ENCODE assay signal across 31 cellular contexts in the genomic region with DNA sequence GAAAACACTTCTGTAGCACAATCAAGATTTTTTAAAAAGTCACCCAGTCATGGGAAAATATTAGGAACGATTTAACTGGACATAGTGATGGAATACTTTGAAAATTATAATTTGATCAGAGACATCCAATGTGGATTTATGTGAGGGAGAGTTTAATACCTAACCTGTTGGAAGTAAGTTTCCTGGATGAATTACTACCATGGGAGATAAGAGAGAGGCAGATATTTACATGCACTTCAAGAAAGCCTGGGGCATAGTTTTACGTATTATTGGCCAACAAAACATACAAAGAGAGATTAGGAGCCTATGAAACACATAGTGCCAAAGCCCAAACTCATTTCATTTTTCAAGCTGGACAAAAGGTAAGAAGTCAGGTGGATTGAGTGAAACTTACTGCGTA.
"Had no signal": no experiment of that assay in that cellular context is flagged by ENCODE, and none has a peak within 500 bp of the region (broad histone marks: within the 10 kb centered on the region; RNA-seq: fewer than 3 reads in every experiment).

No MANE protein-coding gene starts in this region.

- H3K9me3 Mint-ChIP-seq: activated CD4-positive, alpha-beta memory T cell treated with anti-CD3 and anti-CD28 coated beads, Interleukin-2, amount 10 ng/mL, durations not matched to agents 7 days and 5 days; activated CD4-positive, alpha-beta T cell treated with anti-CD3 and anti-CD28 coated beads, Interleukin-2, amount 10 ng/mL, durations not matched to agents 7 days and 5 days; activated T-cell treated with anti-CD3 and anti-CD28 coated beads, Interleukin-2, amount 50 U/mL, for 24 hours; activated T-cell treated with anti-CD3 and anti-CD28 coated beads, Interleukin-2, amount 50 U/mL, for 72 hours; T-helper 2 cell treated with Interferon-gamma antibody and Interleukin-4, amounts not matched to agents 5 μg/mL and 100 μg/mL, for 36 hours had no signal

- H3K27ac Mint-ChIP-seq: activated CD4-positive, alpha-beta memory T cell treated with anti-CD3 and anti-CD28 coated beads, Interleukin-2, amount 10 ng/mL, durations not matched to agents 7 days and 5 days; activated CD4-positive, alpha-beta T cell treated with anti-CD3 and anti-CD28 coated beads, Interleukin-2, amount 10 ng/mL, durations not matched to agents 7 days and 5 days; activated naive CD8-positive, alpha-beta T cell; activated T-cell treated with anti-CD3 and anti-CD28 coated beads, Interleukin-2, amount 50 U/mL, for 24 hours; activated T-cell treated with anti-CD3 and anti-CD28 coated beads, Interleukin-2, amount 50 U/mL, for 72 hours; T-helper 17 cell; T-helper 2 cell treated with Interferon-gamma antibody and Interleukin-4, amounts not matched to agents 5 μg/mL and 100 μg/mL, for 36 hours had no signal

- H3K9me3 ChIP-seq: breast epithelium, colonic mucosa, esophagus squamous epithelium, gastroesophageal sphincter, heart right ventricle had no signal

- H3K4me1 ChIP-seq: breast epithelium, colonic mucosa, esophagus squamous epithelium had no signal

- H3K4me3 Mint-ChIP-seq: activated CD4-positive, alpha-beta memory T cell treated with anti-CD3 and anti-CD28 coated beads, Interleukin-2, amount 10 ng/mL, durations not matched to agents 7 days and 5 days; activated CD4-positive, alpha-beta T cell treated with anti-CD3 and anti-CD28 coated beads, Interleukin-2, amount 10 ng/mL, durations not matched to agents 7 days and 5 days; activated naive CD8-positive, alpha-beta T cell; activated T-cell treated with anti-CD3 and anti-CD28 coated beads, Interleukin-2, amount 50 U/mL, for 24 hours; activated T-cell treated with anti-CD3 and anti-CD28 coated beads, Interleukin-2, amount 50 U/mL, for 72 hours; T-helper 17 cell; T-helper 2 cell treated with Interferon-gamma antibody and Interleukin-4, amounts not matched to agents 5 μg/mL and 100 μg/mL, for 36 hours had no signal

- H3K4me3 ChIP-seq: breast epithelium, cardiac muscle cell, colonic mucosa, esophagus squamous epithelium, gastroesophageal sphincter, heart right ventricle had no signal

- H3K27me3 Mint-ChIP-seq: activated CD4-positive, alpha-beta memory T cell treated with anti-CD3 and anti-CD28 coated beads, Interleukin-2, amount 10 ng/mL, durations not matched to agents 7 days and 5 days had no signal

- H3K36me3 ChIP-seq: breast epithelium, cardiac muscle cell, colonic mucosa, esophagus squamous epithelium, gastroesophageal sphincter, heart right ventricle had no signal

- H3K27ac ChIP-seq: breast epithelium, cardiac muscle cell, colonic mucosa, epithelial cell of prostate, esophagus squamous epithelium, gastroesophageal sphincter, heart right ventricle had no signal

- DNase-seq: activated CD4-positive, alpha-beta memory T cell treated with anti-CD3 and anti-CD28 coated beads, Interleukin-2, amount 10 ng/mL, durations not matched to agents 7 days and 5 days; activated CD4-positive, alpha-beta T cell treated with anti-CD3 and anti-CD28 coated beads for 1 hour; activated CD4-positive, alpha-beta T cell treated with anti-CD3 and anti-CD28 coated beads for 4 hours; activated CD4-positive, alpha-beta T cell treated with anti-CD3 and anti-CD28 coated beads, Interleukin-2, amount 10 ng/mL, durations not matched to agents 7 days and 5 days; activated CD4-positive, alpha-beta T cell treated with anti-CD3 and anti-CD28 coated beads, Interleukin-2, amount 50 U/mL, for 4 hours; activated CD4-positive, CD25-positive, alpha-beta regulatory T cell; activated CD8-positive, alpha-beta memory T cell treated with anti-CD3 and anti-CD28 coated beads, Interleukin-2, amount 50 U/mL, for 48 hours; activated gamma-delta T cell; activated naive CD4-positive, alpha-beta T cell treated with anti-CD3 and anti-CD28 coated beads, Interleukin-2, amount 50 U/mL, for 16 hours; activated naive CD4-positive, alpha-beta T cell treated with Interleukin-2 at 50 U/mL for 16 hours; activated T-cell treated with anti-CD3 and anti-CD28 coated beads for 4 hours; activated T-cell treated with anti-CD3 and anti-CD28 coated beads, Interleukin-2, amount 50 U/mL, for 24 hours; activated T-cell treated with anti-CD3 and anti-CD28 coated beads, Interleukin-2, amount 50 U/mL, for 72 hours; amniotic stem cell; anterior cingulate cortex; central memory CD4-positive, alpha-beta T cell; cerebellar nuclear complex; colonic mucosa; effector CD8-positive, alpha-beta T cell; esophagus squamous epithelium; foreskin melanocyte; heart right ventricle; T-helper 1 cell; T-helper 17 cell; T1000 had no signal

- H3K36me3 Mint-ChIP-seq: activated naive CD8-positive, alpha-beta T cell had no signal
